8 cellular contexts compared by ENCODE assay signal in genomic region chr6:52664185-52664990, GRCh38. TPM values are rescaled to one million over a fixed set of nuclear protein-coding genes. Genes with fewer than 3 reads are reported as not detected.
DNase-seq lines count a peak whose midpoint lies in the region; TF ChIP-seq lines count a peak whose summit lies in the region.

No MANE protein-coding gene starts in this region.

- peak; percentile 96 to 98 for TF ChIP-seq POLR2A in Peyer's patch (IDR thresholded peaks at IDR 0.05)

- DNase-seq in ELR (ENCODE audit: low read depth) = peak; percentile 99
- DNase-seq in GOT3 (lab: John Stamatoyannopoulos, UW) = peak; percentile 73
- peak; percentile 96 for DNase-seq in Karpas-422
- peak; percentile 88 to 95 (median 92) for DNase-seq in Peyer's patch
- peak; percentile 34 for DNase-seq in activated effector memory CD4-positive, alpha-beta T cell treated with Interleukin-2 at 50 U/mL for 16 hours
- peak; percentile 95 to 99 for DNase-seq in foreskin fibroblast
- peak; percentile 88 for DNase-seq in nephron progenitor cell

- no peak overlapping the region for H3K27ac Mint-ChIP-seq in nephron progenitor cell

- peak overlapping the region; percentile 98 for H3K4me2 ChIP-seq in Karpas-422 (ENCODE audit: low read depth, low read length, poor library complexity, severe bottlenecking)

- peaks cover 21% of the 10 kb centered on the region for H3K36me3 Mint-ChIP-seq in nephron progenitor cell (ENCODE audit: low read depth)

- H3K9ac ChIP-seq in Karpas-422 (ENCODE audit: low read length) (peak overlapping the region; percentile 79), subcutaneous abdominal adipose tissue (ENCODE audit: low read length in 5 of 5) (peak overlapping the region; percentile 42 to 82 (median 74))

- H3K4me3 ChIP-seq in Karpas-422 (ENCODE audit: low read length) (peak overlapping the region; percentile 79), Peyer's patch (peak overlapping the region; percentile 60 to 93 (median 66)), foreskin fibroblast (ENCODE audit: low read depth in 1 of 2, low read length in 2 of 2) (peak overlapping the region; percentile 74 to 79), subcutaneous abdominal adipose tissue (ENCODE audit: low read depth in 1 of 5, low read length in 5 of 5) (peak overlapping the region; percentile 68 to 80 (median 74))

- H2AFZ ChIP-seq in Karpas-422 (ENCODE audit: low read length) = peak overlapping the region; percentile 89

- no peaks in the 10 kb centered on the region for H3K9me2 ChIP-seq in Karpas-422 (replicated peaks; ENCODE audit: insufficient read depth, low read length)

- H3K27me3 ChIP-seq in Karpas-422 (ENCODE audit: low read length) (no peaks in the 10 kb centered on the region), Peyer's patch (no peaks in the 10 kb centered on the region), subcutaneous abdominal adipose tissue (ENCODE audit: control insufficient read depth in 5 of 5, insufficient read depth in 4 of 5, low read length in 5 of 5) (no peaks in the 10 kb centered on the region)

- H3K27me3 Mint-ChIP-seq in nephron progenitor cell (ENCODE audit: low read depth, poor library complexity) = no peaks in the 10 kb centered on the region

- H3K36me3 ChIP-seq in Karpas-422 (ENCODE audit: insufficient read depth, low read length) = no peaks in the 10 kb centered on the region
- no peaks in the 10 kb centered on the region for H3K36me3 ChIP-seq in Peyer's patch
- no peaks in the 10 kb centered on the region for H3K36me3 ChIP-seq in subcutaneous abdominal adipose tissue (ENCODE audit: control insufficient read depth in 5 of 5, insufficient read depth in 5 of 5, low read length in 5 of 5)

- H3K4me1 ChIP-seq in Karpas-422 (ENCODE audit: low read length) (peaks cover 63% of the 10 kb centered on the region), Peyer's patch (peaks cover 0 to 31% (median 3%) of the 10 kb centered on the region in 4 donors), subcutaneous abdominal adipose tissue (ENCODE audit: control insufficient read depth in 5 of 5, insufficient read depth in 5 of 5, low read length in 5 of 5) (peaks cover 5 to 17% (median 15%) of the 10 kb centered on the region in 5 donors)

- TF ChIP-seq CTCF in Peyer's patch (IDR thresholded peaks at IDR 0.05) = no peak
- TF ChIP-seq CTCF in foreskin fibroblast (IDR thresholded peaks at IDR 0.05; ENCODE audit: low read depth, low read length) = no peak
- no peak for TF ChIP-seq CTCF in nephron progenitor cell (IDR thresholded peaks at IDR 0.05)

- H3K27ac ChIP-seq in Karpas-422 (ENCODE audit: low read length) (no peak overlapping the region), Peyer's patch (peak overlapping the region; percentile 60 to 83 (median 74)), subcutaneous abdominal adipose tissue (ENCODE audit: low read depth, low read length) (peak overlapping the region; percentile 34)

- H3K9me3 Mint-ChIP-seq in nephron progenitor cell = no peaks in the 10 kb centered on the region

- H3K4me3 Mint-ChIP-seq in nephron progenitor cell = no peak overlapping the region

- H4K20me1 ChIP-seq in Karpas-422 (ENCODE audit: insufficient read depth, low read depth, low read length) = no peaks in the 10 kb centered on the region

- peaks cover 2% of the 10 kb centered on the region for H3K4me1 Mint-ChIP-seq in nephron progenitor cell

- H3K79me2 ChIP-seq in Karpas-422 (ENCODE audit: low read length) = no peaks in the 10 kb centered on the region

- H3K9me3 ChIP-seq in Karpas-422 (ENCODE audit: low read length) (no peaks in the 10 kb centered on the region), Peyer's patch (no peaks in the 10 kb centered on the region), subcutaneous abdominal adipose tissue (ENCODE audit: control insufficient read depth in 5 of 5, low read length in 5 of 5) (no peaks in the 10 kb centered on the region)

RNA-seq across cellular contexts. Expression of gene TMEM14A, which starts 6.5 kb away (rescaled TPM):
- 23.7 and 61.3 TPM in 2 replicates for total RNA-seq in Karpas-422 (2014; rRNA removed; shearing (Covaris generic); ENCODE audit: low replicate concordance)
- total RNA-seq in Peyer's patch = 10 to 100 TPM; 12.4 to 56.0 (median 25.3) TPM

Comparison
In these comparisons a context has a peak if more than half of its experiments do, and no peak if none do; other contexts are left out.
1. DNase-seq: peak in every context shown above with its lines; median percentile 99 in ELR; 97 in foreskin fibroblast; 96 in Karpas-422; 92 in Peyer's patch; 88 in nephron progenitor cell; 73 in GOT3; 34 in activated effector memory CD4-positive, alpha-beta T cell treated with Interleukin-2 at 50 U/mL for 16 hours.